In the genomic region with DNA sequence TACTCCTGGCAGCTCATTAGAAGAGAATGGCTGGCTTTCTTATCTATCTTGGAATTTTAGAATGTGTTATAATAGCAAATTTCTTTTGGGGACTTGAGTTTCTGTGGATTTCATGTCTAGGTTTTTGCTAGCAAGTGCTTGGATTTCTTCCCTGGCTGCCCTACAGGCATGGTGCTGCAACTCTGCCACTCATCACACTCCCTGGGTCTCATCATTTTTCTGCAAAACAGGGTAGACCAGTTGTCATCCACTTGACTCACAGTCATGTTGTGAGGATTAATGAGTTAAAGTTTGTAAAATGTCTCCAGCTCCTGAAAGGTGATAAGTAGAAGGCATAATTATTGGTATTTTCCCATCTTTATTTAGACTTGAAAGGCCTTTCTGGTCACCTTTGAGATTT, we compare ENCODE assay signal across 26 cellular contexts.
"Had no signal": no experiment of that assay in that cellular context is flagged by ENCODE, and none has a peak within 500 bp of the region (broad histone marks: within the 10 kb centered on the region; RNA-seq: fewer than 3 reads in every experiment).

No MANE protein-coding gene starts in this region.

- H3K27me3 ChIP-seq: neural progenitor cell, neutrophil, right atrium auricular region, right lobe of liver, thyroid gland, transverse colon, uterus had no signal

- ATAC-seq: natural killer cell; right lobe of liver; stimulated activated memory B cell treated with anti-CD40 and anti-IgM and Interleukin-4, amounts not matched to agents 10 μg/mL and 1 μg/mL and 100 μg/mL, for 72 hours; stimulated activated naive CD8-positive, alpha-beta T cell treated with anti-CD3 and anti-CD28 coated beads, Interleukin-15, amount 100 ng/mL, for 72 hours had no signal

- H3K79me2 ChIP-seq: parathyroid adenoma had no signal

- DNase-seq: hypothalamus; immature natural killer cell; left ventricle myocardium inferior; mesendoderm; naive B cell; natural killer cell; nephron progenitor cell; occipital lobe; right lobe of liver; stimulated activated CD4-positive, alpha-beta T cell treated with anti-CD3 and anti-CD28 coated beads, Interleukin-1b, Interleukin-23, amount 100 ng/mL, for 48 hours; stimulated activated CD4-positive, alpha-beta T cell treated with anti-CD3 and anti-CD28 coated beads, Interleukin-2, amount 100 ng/mL, for 48 hours; stimulated activated CD4-positive, alpha-beta T cell treated with anti-CD3 and anti-CD28 coated beads, Interleukin-4, amount 100 ng/mL, for 4 hours; stimulated activated CD8-positive, alpha-beta memory T cell treated with anti-CD3 and anti-CD28 coated beads, Interleukin-4, amount 100 ng/mL, for 48 hours; stimulated activated naive CD4-positive, alpha-beta T cell treated with Interleukin-2 at 50 U/mL for 16 hours; stimulated activated naive CD8-positive, alpha-beta T cell treated with anti-CD3 and anti-CD28 coated beads, Interleukin-15, amount 100 ng/mL, for 72 hours; substantia nigra; thyroid gland; transverse colon; uterus had no signal

- H3K36me3 ChIP-seq: left ventricle myocardium inferior, neural progenitor cell, neutrophil, right atrium auricular region, right lobe of liver, thyroid gland, transverse colon, uterus had no signal

- H3K27ac ChIP-seq: left ventricle myocardium inferior, neural progenitor cell, neutrophil, parathyroid adenoma, right atrium auricular region, right lobe of liver, thyroid gland, transverse colon, uterus had no signal

- H3K4me3 ChIP-seq: left ventricle myocardium inferior, lung, neural progenitor cell, right atrium auricular region, right lobe of liver, smooth muscle cell, thyroid gland, transverse colon, uterus had no signal

- H2AFZ ChIP-seq: neural progenitor cell, parathyroid adenoma had no signal

- H3K4me1 ChIP-seq: neural progenitor cell, parathyroid adenoma, right atrium auricular region, right lobe of liver, thyroid gland, transverse colon, uterus had no signal

- H3K9me3 ChIP-seq: neutrophil, right atrium auricular region, right lobe of liver, thyroid gland, transverse colon, uterus had no signal

- H3K4me2 ChIP-seq: neural progenitor cell, smooth muscle cell had no signal

- H3K9ac ChIP-seq: neural progenitor cell, parathyroid adenoma had no signal
